ENCODE assay signal across 17 cellular contexts in the genomic region with DNA sequence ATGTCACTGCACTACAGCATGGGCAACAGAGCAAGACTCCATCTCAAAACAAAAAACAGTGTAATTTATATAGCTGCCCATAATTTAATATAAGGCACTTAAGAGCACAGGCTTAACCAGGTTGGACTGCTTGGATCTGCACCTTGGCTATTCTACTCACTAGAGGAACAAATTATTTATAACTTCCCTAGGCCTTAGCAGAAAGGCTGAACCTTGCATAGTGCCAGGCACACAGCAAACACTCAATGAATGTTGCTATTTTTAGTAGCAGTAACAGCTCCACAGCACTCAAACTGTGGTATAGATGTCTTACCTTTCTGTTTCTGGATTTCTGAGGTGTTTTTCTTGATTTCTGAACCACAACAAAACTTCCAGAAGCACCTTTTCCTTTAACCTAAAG. TPM values are rescaled to one million over a fixed set of nuclear protein-coding genes. Genes with fewer than 3 reads are reported as not detected.
A peak's percentile ranks its signal among the peaks of the same experiment; 100 is the strongest.
DNase-seq lines count a peak whose midpoint lies in the region; ATAC-seq and TF ChIP-seq lines count a peak whose summit lies in the region.
"Had no signal": no experiment of that assay in that cellular context is flagged by ENCODE, and none has a peak within 500 bp of the region (broad histone marks: within the 10 kb centered on the region; RNA-seq: fewer than 3 reads in every experiment).

No MANE protein-coding gene starts in this region.

- H3K9me3 Mint-ChIP-seq in activated T-cell treated with anti-CD3 and anti-CD28 coated beads, Interleukin-2, amount 50 U/mL, for 4 hours = no peaks in the 10 kb centered on the region
- H3K9me3 Mint-ChIP-seq: CD4-positive, alpha-beta T cell had no signal

- H3K9me3 ChIP-seq in right atrium auricular region (no peaks in the 10 kb centered on the region), heart left ventricle (no peaks in the 10 kb centered on the region), right cardiac atrium (ENCODE audit: control insufficient read depth, low read length) (no peaks in the 10 kb centered on the region), skeletal muscle tissue (ENCODE audit: control insufficient read depth in 3 of 3, low read length in 3 of 3) (no peaks in the 10 kb centered on the region)
- H3K9me3 ChIP-seq: A549, Caco-2, HAP-1 had no signal

- intact Hi-C loops in Right ventricle myocardium inferior (cut with DNase I) = no loop called here
- intact Hi-C loops in heart left ventricle (cut with DNase I) = no loop called here
- intact Hi-C loops in right cardiac atrium (cut with DNase I) = no loop called here

- peaks cover 36% of the 10 kb centered on the region for H3K36me3 Mint-ChIP-seq in activated T-cell treated with anti-CD3 and anti-CD28 coated beads, Interleukin-2, amount 50 U/mL, for 4 hours (ENCODE audit: insufficient read depth)

- DNase-seq in Right ventricle myocardium inferior (ENCODE audit: missing footprints) (no peak), right atrium auricular region (ENCODE audit: low spot score) (no peak), heart left ventricle (no peak), right cardiac atrium (no peak), SIG-M5 treated with dmso at 0.1 percent for 504 hours (lab: John Stamatoyannopoulos, UW; ENCODE audit: unreplicated experiment) (no peak)
- DNase-seq in activated T-cell treated with anti-CD3 and anti-CD28 coated beads, Interleukin-2, amount 50 U/mL, for 4 hours = no peak
- DNase-seq: AML-193; Caco-2; CD4-positive, alpha-beta T cell; GM23248 had no signal

- H3K4me3 Mint-ChIP-seq in activated T-cell treated with anti-CD3 and anti-CD28 coated beads, Interleukin-2, amount 50 U/mL, for 4 hours = no peak overlapping the region
- H3K4me3 Mint-ChIP-seq: CD4-positive, alpha-beta T cell had no signal

- H3K27me3 ChIP-seq in right atrium auricular region (no peaks in the 10 kb centered on the region), heart left ventricle (no peaks in the 10 kb centered on the region), right cardiac atrium (ENCODE audit: control insufficient read depth, insufficient read depth) (no peaks in the 10 kb centered on the region), skeletal muscle tissue (ENCODE audit: control insufficient read depth in 3 of 3, insufficient read depth in 3 of 3, low read length in 3 of 3) (no peaks in the 10 kb centered on the region)

- H3K4me1 ChIP-seq in right atrium auricular region = peaks cover 0 to 9% of the 10 kb centered on the region in 2 donors
- H3K4me1 ChIP-seq in heart left ventricle = peaks cover 0 to 15% (median 0%) of the 10 kb centered on the region in 12 donors
- no peaks in the 10 kb centered on the region for H3K4me1 ChIP-seq in right cardiac atrium (ENCODE audit: control insufficient read depth, insufficient read depth, low read length)
- peaks cover 9 to 12% (median 9%) of the 10 kb centered on the region in 3 donors for H3K4me1 ChIP-seq in skeletal muscle tissue (ENCODE audit: control insufficient read depth in 3 of 3, insufficient read depth in 3 of 3, low read length in 3 of 3)
- H3K4me1 ChIP-seq: Caco-2 had no signal

- peak overlapping the region in 2 of 3 donors; percentile 52 to 66 for H3K9ac ChIP-seq in skeletal muscle tissue (ENCODE audit: low read depth in 1 of 3, low read length in 3 of 3)
- H3K9ac ChIP-seq: GM23248 had no signal

- ATAC-seq in Right ventricle myocardium inferior = peak; percentile 65
- peak; percentile 85 to 92 (median 88) for ATAC-seq in heart left ventricle
- peak; percentile 38 to 41 for ATAC-seq in right cardiac atrium
- no peak for ATAC-seq in GM21381 (IDR thresholded peaks at IDR 0.05; ENCODE audit: unreplicated experiment)
- ATAC-seq in activated T-cell treated with anti-CD3 and anti-CD28 coated beads, Interleukin-2, amount 50 U/mL, for 4 hours = no peak
- ATAC-seq: A549 had no signal

- no peaks in the 10 kb centered on the region for H3K4me1 Mint-ChIP-seq in activated T-cell treated with anti-CD3 and anti-CD28 coated beads, Interleukin-2, amount 50 U/mL, for 4 hours (ENCODE audit: low read depth)

- H3K4me3 ChIP-seq in right atrium auricular region (no peak overlapping the region), heart left ventricle (no peak overlapping the region), right cardiac atrium (ENCODE audit: low read length) (no peak overlapping the region), skeletal muscle tissue (ENCODE audit: low read length in 3 of 3) (no peak overlapping the region)
- H3K4me3 ChIP-seq: A549, GM23248, HAP-1 had no signal

- TF ChIP-seq CTCF in right atrium auricular region (IDR thresholded peaks at IDR 0.05) (no peak), heart left ventricle (IDR thresholded peaks at IDR 0.05) (no peak)

- H3K27ac ChIP-seq in right atrium auricular region (peak overlapping the region in 1 of 2 donors; percentile 5), heart left ventricle (peak overlapping the region in 4 of 12 donors; percentile 10 to 19 (median 12)), right cardiac atrium (ENCODE audit: low read length) (no peak overlapping the region), skeletal muscle tissue (ENCODE audit: low read depth, low read length) (peak overlapping the region; percentile 56)
- H3K27ac ChIP-seq: 22Rv1, C4-2B, GM23248 had no signal

- H3K36me3 ChIP-seq in right atrium auricular region (peaks cover 96% of the 10 kb centered on the region), heart left ventricle (peaks cover 0 to 100% (median 99%) of the 10 kb centered on the region in 9 donors), skeletal muscle tissue (ENCODE audit: control insufficient read depth in 3 of 3, insufficient read depth in 3 of 3, low read length in 3 of 3) (peaks cover 42 to 76% (median 65%) of the 10 kb centered on the region in 3 donors)

- no peak for TF ChIP-seq POLR2A in heart left ventricle (IDR thresholded peaks at IDR 0.05)

- H3K27me3 Mint-ChIP-seq in activated T-cell treated with anti-CD3 and anti-CD28 coated beads, Interleukin-2, amount 50 U/mL, for 4 hours (ENCODE audit: low read depth) = no peaks in the 10 kb centered on the region
- H3K27me3 Mint-ChIP-seq: CD4-positive, alpha-beta T cell had no signal

RNA-seq across cellular contexts. Expression of a gene that starts 19.8 kb away (rescaled TPM):
- total RNA-seq in Right ventricle myocardium inferior (110 TPM), right atrium auricular region (100 to 1,000 TPM; 106 to 115 TPM), heart left ventricle (100 to 1,000 TPM in 7 of 9 donors, 10 to 100 TPM in 2; 90.1 to 152 (median 132) TPM), right cardiac atrium (100 to 1,000 TPM; 134 to 147 (median 141) TPM), skeletal muscle tissue (192 TPM)
- polyA plus RNA-seq in heart left ventricle (10 to 100 TPM; 37.9 to 94.6 TPM), right cardiac atrium (58.1 TPM)
- total RNA-seq in activated T-cell treated with anti-CD3 and anti-CD28 coated beads, Interleukin-2, amount 50 U/mL, for 4 hours = 100 to 1,000 TPM; 102 to 116 (median 107) TPM

RNA-seq across cellular contexts. Expression of a gene that starts 34.8 kb away (rescaled TPM):
- total RNA-seq in Right ventricle myocardium inferior (not detected), right atrium auricular region (under 1 TPM in 1 of 2 donors, not detected in 1; 0.63 TPM), heart left ventricle (under 1 TPM in 2 of 9 donors, not detected in 7; 0.30 to 0.67 TPM), right cardiac atrium (under 1 TPM in 3 of 4 donors, not detected in 1; 0.11 to 0.45 (median 0.18) TPM), skeletal muscle tissue (under 0.01 TPM)
- polyA plus RNA-seq in heart left ventricle (10 to 100 TPM in 1 of 2 donors, not detected in 1; 12.4 TPM), right cardiac atrium (0.11 TPM)
- total RNA-seq in activated T-cell treated with anti-CD3 and anti-CD28 coated beads, Interleukin-2, amount 50 U/mL, for 4 hours = 1 to 10 TPM; 1.0 to 2.1 (median 1.1) TPM

RNA-seq across cellular contexts. Expression of a gene that starts 49.5 kb away (rescaled TPM):
- 6.0 TPM for total RNA-seq in Right ventricle myocardium inferior
- total RNA-seq in right atrium auricular region = 1 to 10 TPM; 2.6 to 6.0 TPM
- total RNA-seq in heart left ventricle = 1 to 10 TPM; 1.6 to 9.3 (median 3.2) TPM
- polyA plus RNA-seq in heart left ventricle = 1 to 10 TPM; 3.4 to 7.2 TPM
- 1 to 10 TPM; 2.0 to 4.8 (median 3.6) TPM for total RNA-seq in right cardiac atrium
- polyA plus RNA-seq in right cardiac atrium = 6.4 TPM
- total RNA-seq in skeletal muscle tissue = 3.7 TPM
- not detected for total RNA-seq in activated T-cell treated with anti-CD3 and anti-CD28 coated beads, Interleukin-2, amount 50 U/mL, for 4 hours
- total RNA-seq: CD4-positive, alpha-beta T cell; HT-29 had no signal

Comparison
In these comparisons a context has a peak if more than half of its experiments do, and no peak if none do; other contexts are left out.
1. ATAC-seq: peak in Right ventricle myocardium inferior (single experiment), heart left ventricle (4 of 4) and right cardiac atrium (2 of 2); none in GM21381 (single experiment) and activated T-cell treated with anti-CD3 and anti-CD28 coated beads, Interleukin-2, amount 50 U/mL, for 4 hours (0 of 2).